ENCODE assay signal across 1 cellular context in the genomic region with DNA sequence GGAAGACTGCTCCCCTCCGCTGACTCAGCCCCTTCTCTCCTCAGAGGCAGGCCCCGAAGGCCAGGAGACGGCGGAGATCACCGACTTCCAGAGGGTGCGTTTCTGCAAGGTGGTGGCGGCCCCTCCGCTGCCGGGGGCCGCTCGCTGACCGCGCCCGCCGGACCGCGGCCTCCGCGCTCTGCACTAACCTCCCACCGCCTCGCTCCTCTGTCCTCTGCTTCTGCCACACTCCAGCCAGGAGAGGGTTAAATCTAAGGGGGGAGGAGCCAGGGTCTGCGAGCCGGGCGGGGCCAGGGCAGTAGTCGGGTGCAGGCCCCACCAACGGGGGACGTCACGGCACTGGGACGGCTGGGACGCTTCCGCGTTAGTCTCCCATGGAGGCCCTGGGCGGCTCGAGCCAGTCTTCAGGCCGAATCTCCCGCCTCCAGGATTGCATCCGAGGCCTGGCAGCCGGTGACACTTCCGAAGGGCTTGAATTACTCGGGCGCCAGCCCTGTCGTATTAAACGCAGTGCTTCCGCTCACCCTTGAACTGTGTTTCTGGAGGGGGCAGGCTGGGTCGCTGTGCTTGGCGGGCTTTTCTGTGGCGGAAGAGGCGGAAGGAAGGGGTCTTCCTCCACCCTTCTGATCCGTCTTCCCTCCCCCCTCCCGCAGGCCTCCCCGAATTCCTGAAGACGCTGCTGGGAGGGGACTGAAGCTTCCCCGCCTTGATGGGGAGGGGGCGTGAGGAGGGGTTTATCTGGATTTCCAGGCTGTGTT.
A peak's percentile ranks its signal among the peaks of the same experiment; 100 is the strongest.
TF ChIP-seq lines count a peak whose summit lies in the region.

No MANE protein-coding gene starts in this region.

TF ChIP-seq in HepG2, 621 proteins besides CTCF, POLR2A, EP300 and RAD21 (continued from another document and continues in another):
- TF ChIP-seq NFAT5 (CRISPR knock-in tag; IDR thresholded peaks at IDR 0.05) (peak; percentile 31; the same call in 1 of the 2 replicates), SP5 (CRISPR knock-in tag; IDR thresholded peaks at IDR 0.05; ENCODE audit: borderline replicate concordance, low read depth) (peak; percentile 36; the same call in 1 of the 2 replicates), YY1 (IDR thresholded peaks at IDR 0.05; ENCODE audit: insufficient read depth, insufficient replicate concordance, low read depth, low read length) (peak; percentile 45), TERF1 (CRISPR knock-in tag; IDR thresholded peaks at IDR 0.05) (0 out of 2 replicates have a peak, but pooled peaks have one; percentile 35), HOXA7 (CRISPR knock-in tag; IDR thresholded peaks at IDR 0.05) (no peak), GABPB1 (CRISPR knock-in tag; IDR thresholded peaks at IDR 0.05) (peak; percentile 78), ARNT2 (CRISPR knock-in tag; IDR thresholded peaks at IDR 0.05; ENCODE audit: low read depth) (peak; percentile 63; the same call in 1 of the 2 replicates), RXRB (CRISPR knock-in tag; IDR thresholded peaks at IDR 0.05; ENCODE audit: borderline replicate concordance) (no peak), JDP2 (CRISPR knock-in tag; IDR thresholded peaks at IDR 0.05; ENCODE audit: borderline replicate concordance) (no peak), JUND (CRISPR knock-in tag; IDR thresholded peaks at IDR 0.05) (0 out of 2 replicates have a peak, but pooled peaks have one; percentile 18), HOMEZ (CRISPR knock-in tag; IDR thresholded peaks at IDR 0.05; ENCODE audit: low read depth) (0 out of 2 replicates have a peak, but pooled peaks have one; percentile 13), GMEB2 (CRISPR knock-in tag; IDR thresholded peaks at IDR 0.05; ENCODE audit: low read depth) (peak; percentile 21; the same call in 1 of the 2 replicates), KMT2A (CRISPR knock-in tag; IDR thresholded peaks at IDR 0.05) (peak; percentile 61; the same call in 1 of the 2 replicates), NKX3-1 (CRISPR knock-in tag; IDR thresholded peaks at IDR 0.05) (0 out of 2 replicates have a peak, but pooled peaks have one; percentile 24), SKIL (CRISPR knock-in tag; IDR thresholded peaks at IDR 0.05; ENCODE audit: borderline replicate concordance) (peak; percentile 41; the same call in 1 of the 2 replicates), ATF6 (CRISPR knock-in tag; conservative IDR thresholded peaks at IDR 0.05) (no peak), REPIN1 (CRISPR knock-in tag; IDR thresholded peaks at IDR 0.05; ENCODE audit: borderline replicate concordance, low read depth) (peak; percentile 47; the same call in 1 of the 2 replicates), FOXA1 (IDR thresholded peaks at IDR 0.05) (no peak), FOXA1 (CRISPR knock-in tag; IDR thresholded peaks at IDR 0.05) (no peak), ZNF337 (CRISPR knock-in tag; IDR thresholded peaks at IDR 0.05; ENCODE audit: borderline replicate concordance, low read depth) (no peak), CEBPB (IDR thresholded peaks at IDR 0.05; ENCODE audit: borderline replicate concordance, low read depth, low read length) (no peak), ERF (CRISPR knock-in tag; IDR thresholded peaks at IDR 0.05) (peak; percentile 46; the same call in 1 of the 2 replicates), REL (CRISPR knock-in tag; conservative IDR thresholded peaks at IDR 0.05) (0 out of 2 replicates have a peak, but pooled peaks have one; percentile 12), SKI (IDR thresholded peaks at IDR 0.05; ENCODE audit: partially characterized antibody) (peak; percentile 53)
- TF ChIP-seq, protein P1, sequence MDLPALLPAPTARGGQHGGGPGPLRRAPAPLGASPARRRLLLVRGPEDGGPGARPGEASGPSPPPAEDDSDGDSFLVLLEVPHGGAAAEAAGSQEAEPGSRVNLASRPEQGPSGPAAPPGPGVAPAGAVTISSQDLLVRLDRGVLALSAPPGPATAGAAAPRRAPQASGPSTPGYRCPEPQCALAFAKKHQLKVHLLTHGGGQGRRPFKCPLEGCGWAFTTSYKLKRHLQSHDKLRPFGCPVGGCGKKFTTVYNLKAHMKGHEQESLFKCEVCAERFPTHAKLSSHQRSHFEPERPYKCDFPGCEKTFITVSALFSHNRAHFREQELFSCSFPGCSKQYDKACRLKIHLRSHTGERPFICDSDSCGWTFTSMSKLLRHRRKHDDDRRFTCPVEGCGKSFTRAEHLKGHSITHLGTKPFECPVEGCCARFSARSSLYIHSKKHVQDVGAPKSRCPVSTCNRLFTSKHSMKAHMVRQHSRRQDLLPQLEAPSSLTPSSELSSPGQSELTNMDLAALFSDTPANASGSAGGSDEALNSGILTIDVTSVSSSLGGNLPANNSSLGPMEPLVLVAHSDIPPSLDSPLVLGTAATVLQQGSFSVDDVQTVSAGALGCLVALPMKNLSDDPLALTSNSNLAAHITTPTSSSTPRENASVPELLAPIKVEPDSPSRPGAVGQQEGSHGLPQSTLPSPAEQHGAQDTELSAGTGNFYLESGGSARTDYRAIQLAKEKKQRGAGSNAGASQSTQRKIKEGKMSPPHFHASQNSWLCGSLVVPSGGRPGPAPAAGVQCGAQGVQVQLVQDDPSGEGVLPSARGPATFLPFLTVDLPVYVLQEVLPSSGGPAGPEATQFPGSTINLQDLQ (CRISPR knock-in tag; IDR thresholded peaks at IDR 0.05): no peak
- TF ChIP-seq, protein P2, sequence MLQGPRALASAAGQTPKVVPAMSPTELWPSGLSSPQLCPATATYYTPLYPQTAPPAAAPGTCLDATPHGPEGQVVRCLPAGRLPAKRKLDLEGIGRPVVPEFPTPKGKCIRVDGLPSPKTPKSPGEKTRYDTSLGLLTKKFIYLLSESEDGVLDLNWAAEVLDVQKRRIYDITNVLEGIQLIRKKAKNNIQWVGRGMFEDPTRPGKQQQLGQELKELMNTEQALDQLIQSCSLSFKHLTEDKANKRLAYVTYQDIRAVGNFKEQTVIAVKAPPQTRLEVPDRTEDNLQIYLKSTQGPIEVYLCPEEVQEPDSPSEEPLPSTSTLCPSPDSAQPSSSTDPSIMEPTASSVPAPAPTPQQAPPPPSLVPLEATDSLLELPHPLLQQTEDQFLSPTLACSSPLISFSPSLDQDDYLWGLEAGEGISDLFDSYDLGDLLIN (CRISPR knock-in tag; IDR thresholded peaks at IDR 0.05; ENCODE audit: borderline replicate concordance): 0 out of 2 replicates have a peak, but pooled peaks have one; percentile 19
- TF ChIP-seq, protein P3, sequence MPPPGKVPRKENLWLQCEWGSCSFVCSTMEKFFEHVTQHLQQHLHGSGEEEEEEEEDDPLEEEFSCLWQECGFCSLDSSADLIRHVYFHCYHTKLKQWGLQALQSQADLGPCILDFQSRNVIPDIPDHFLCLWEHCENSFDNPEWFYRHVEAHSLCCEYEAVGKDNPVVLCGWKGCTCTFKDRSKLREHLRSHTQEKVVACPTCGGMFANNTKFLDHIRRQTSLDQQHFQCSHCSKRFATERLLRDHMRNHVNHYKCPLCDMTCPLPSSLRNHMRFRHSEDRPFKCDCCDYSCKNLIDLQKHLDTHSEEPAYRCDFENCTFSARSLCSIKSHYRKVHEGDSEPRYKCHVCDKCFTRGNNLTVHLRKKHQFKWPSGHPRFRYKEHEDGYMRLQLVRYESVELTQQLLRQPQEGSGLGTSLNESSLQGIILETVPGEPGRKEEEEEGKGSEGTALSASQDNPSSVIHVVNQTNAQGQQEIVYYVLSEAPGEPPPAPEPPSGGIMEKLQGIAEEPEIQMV (CRISPR knock-in tag; IDR thresholded peaks at IDR 0.05; ENCODE audit: low read depth): no peak
- TF ChIP-seq, protein P4, sequence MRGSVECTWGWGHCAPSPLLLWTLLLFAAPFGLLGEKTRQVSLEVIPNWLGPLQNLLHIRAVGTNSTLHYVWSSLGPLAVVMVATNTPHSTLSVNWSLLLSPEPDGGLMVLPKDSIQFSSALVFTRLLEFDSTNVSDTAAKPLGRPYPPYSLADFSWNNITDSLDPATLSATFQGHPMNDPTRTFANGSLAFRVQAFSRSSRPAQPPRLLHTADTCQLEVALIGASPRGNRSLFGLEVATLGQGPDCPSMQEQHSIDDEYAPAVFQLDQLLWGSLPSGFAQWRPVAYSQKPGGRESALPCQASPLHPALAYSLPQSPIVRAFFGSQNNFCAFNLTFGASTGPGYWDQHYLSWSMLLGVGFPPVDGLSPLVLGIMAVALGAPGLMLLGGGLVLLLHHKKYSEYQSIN (CRISPR knock-in tag; IDR thresholded peaks at IDR 0.05; ENCODE audit: borderline replicate concordance): no peak
